In the genomic region with DNA sequence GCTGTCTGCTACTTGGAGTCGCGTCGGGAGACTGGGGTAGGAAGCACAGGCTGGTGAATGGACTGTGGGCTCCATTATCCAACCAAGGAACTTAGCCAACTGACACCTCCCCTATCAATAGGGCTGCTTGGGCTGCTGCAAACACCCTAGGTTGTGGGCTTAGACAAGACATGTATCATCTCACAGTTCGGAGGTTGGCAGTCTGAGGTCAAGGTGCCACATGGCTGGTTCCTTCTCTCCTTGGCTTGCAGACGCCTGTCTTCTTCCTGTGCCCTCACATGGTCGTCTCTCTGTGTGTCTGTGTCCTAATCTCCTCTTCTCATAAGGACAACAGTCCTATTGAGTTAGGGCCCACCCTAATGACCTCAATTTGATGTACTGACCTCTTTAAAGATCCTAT, we compare ENCODE assay signal across 22 cellular contexts.
"Had no signal": no experiment of that assay in that cellular context is flagged by ENCODE, and none has a peak within 500 bp of the region (broad histone marks: within the 10 kb centered on the region; RNA-seq: fewer than 3 reads in every experiment).

No MANE protein-coding gene starts in this region.

- H3K4me3 ChIP-seq: MG63, SJSA1, SK-N-MC had no signal

- H3K9me3 ChIP-seq: MG63 had no signal

- DNase-seq: IMR-90, Karpas-422, KG1, MG63, NCI-H1092, NCI-H1105 treated with DMSO at 0.1 percent for 48 hours, NCI-H1417 treated with DMSO at 0.1 percent for 48 hours, NCI-H146, NCI-H1694 treated with DMSO at 0.1 percent for 48 hours, NCI-H1930, NCI-H2081, NCI-H2107, NCI-H2227 treated with DMSO at 0.1 percent for 48 hours, NCI-H524, NCI-H526 treated with DMSO at 0.1 percent for 48 hours, NCI-H748 treated with DMSO at 0.1 percent for 48 hours, Right ventricle myocardium superior, RPMI8226, SIG-M5 had no signal

- H3K27ac ChIP-seq: SJSA1, SK-N-MC had no signal

- H3K27me3 ChIP-seq: MG63, SJSA1 had no signal

- H3K4me1 ChIP-seq: SJSA1 had no signal

- H3K36me3 ChIP-seq: MG63, SJSA1 had no signal

- ATAC-seq: HepG2 had no signal
